ENCODE assay signal across 1 cellular context in the genomic region with DNA sequence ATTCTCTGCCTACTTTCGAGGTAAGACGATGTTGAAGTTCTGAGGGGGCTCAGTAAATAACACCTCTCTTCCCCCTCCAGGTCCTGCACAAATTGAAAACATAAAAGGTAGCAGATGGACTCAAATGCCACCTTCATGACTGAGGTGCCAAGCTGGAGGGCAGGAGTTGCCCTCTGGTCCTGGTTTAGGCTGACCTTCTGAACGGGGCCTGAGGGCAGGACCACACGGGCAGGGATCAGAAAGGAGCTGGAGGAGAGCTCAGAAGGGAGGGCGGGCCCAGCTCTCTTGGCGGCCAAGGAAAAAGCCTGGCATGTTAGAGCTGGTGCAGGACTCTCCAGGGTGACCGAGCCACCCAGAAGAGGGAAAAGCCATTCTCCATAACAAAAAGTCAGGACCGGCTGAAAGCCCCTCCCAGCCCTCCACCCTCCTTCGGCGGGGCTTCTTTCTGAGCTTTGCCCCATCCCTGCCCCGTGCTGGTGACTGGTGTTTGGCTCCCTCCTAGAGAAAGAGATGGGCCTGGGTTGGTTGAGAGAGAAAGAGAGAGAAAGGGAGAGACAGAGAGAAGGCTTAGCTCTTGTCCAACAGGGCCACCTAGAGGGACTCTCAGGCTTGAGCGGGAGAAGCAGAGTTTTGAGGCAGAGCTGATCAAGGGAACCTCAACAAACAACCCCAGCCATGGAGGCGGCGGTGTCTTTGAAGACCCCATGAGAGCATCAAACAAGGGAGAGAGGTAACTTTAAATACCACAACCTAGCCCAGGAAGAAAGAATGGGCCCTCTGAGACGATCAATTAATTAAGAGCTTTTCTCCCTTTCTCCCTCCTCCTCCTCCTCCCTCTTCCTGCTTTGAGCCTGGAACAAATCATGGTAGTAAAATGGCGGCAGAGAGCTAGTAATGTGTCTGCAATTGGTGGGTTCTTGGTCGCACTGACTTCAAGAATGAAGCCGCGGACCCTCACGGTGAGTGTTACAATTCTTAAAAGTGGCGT.
TF ChIP-seq lines count a peak whose summit lies in the region.

No MANE protein-coding gene starts in this region.

TF ChIP-seq in GM23338, 12 proteins besides CTCF, POLR2A, EP300 and RAD21 (continued from another document):
- TF ChIP-seq, protein P1, sequence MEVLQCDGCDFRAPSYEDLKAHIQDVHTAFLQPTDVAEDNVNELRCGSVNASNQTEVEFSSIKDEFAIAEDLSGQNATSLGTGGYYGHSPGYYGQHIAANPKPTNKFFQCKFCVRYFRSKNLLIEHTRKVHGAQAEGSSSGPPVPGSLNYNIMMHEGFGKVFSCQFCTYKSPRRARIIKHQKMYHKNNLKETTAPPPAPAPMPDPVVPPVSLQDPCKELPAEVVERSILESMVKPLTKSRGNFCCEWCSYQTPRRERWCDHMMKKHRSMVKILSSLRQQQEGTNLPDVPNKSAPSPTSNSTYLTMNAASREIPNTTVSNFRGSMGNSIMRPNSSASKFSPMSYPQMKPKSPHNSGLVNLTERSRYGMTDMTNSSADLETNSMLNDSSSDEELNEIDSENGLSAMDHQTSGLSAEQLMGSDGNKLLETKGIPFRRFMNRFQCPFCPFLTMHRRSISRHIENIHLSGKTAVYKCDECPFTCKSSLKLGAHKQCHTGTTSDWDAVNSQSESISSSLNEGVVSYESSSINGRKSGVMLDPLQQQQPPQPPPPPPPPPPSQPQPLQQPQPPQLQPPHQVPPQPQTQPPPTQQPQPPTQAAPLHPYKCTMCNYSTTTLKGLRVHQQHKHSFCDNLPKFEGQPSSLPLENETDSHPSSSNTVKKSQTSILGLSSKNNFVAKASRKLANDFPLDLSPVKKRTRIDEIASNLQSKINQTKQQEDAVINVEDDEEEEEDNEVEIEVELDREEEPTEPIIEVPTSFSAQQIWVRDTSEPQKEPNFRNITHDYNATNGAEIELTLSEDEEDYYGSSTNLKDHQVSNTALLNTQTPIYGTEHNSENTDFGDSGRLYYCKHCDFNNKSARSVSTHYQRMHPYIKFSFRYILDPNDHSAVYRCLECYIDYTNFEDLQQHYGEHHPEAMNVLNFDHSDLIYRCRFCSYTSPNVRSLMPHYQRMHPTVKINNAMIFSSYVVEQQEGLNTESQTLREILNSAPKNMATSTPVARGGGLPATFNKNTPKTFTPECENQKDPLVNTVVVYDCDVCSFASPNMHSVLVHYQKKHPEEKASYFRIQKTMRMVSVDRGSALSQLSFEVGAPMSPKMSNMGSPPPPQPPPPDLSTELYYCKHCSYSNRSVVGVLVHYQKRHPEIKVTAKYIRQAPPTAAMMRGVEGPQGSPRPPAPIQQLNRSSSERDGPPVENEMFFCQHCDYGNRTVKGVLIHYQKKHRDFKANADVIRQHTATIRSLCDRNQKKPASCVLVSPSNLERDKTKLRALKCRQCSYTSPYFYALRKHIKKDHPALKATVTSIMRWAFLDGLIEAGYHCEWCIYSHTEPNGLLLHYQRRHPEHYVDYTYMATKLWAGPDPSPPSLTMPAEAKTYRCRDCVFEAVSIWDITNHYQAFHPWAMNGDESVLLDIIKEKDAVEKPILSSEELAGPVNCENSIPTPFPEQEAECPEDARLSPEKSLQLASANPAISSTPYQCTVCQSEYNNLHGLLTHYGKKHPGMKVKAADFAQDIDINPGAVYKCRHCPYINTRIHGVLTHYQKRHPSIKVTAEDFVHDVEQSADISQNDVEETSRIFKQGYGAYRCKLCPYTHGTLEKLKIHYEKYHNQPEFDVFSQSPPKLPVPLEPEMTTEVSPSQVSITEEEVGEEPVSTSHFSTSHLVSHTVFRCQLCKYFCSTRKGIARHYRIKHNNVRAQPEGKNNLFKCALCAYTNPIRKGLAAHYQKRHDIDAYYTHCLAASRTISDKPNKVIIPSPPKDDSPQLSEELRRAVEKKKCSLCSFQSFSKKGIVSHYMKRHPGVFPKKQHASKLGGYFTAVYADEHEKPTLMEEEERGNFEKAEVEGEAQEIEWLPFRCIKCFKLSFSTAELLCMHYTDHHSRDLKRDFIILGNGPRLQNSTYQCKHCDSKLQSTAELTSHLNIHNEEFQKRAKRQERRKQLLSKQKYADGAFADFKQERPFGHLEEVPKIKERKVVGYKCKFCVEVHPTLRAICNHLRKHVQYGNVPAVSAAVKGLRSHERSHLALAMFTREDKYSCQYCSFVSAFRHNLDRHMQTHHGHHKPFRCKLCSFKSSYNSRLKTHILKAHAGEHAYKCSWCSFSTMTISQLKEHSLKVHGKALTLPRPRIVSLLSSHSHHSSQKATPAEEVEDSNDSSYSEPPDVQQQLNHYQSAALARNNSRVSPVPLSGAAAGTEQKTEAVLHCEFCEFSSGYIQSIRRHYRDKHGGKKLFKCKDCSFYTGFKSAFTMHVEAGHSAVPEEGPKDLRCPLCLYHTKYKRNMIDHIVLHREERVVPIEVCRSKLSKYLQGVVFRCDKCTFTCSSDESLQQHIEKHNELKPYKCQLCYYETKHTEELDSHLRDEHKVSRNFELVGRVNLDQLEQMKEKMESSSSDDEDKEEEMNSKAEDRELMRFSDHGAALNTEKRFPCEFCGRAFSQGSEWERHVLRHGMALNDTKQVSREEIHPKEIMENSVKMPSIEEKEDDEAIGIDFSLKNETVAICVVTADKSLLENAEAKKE (CRISPR knock-in tag; IDR thresholded peaks at IDR 0.05): 0 out of 2 replicates have a peak, but pooled peaks have one; percentile 42
